ENCODE assay signal across 35 cellular contexts in genomic region chr13:27057817-27058216, GRCh38.
"Had no signal": no experiment of that assay in that cellular context is flagged by ENCODE, and none has a peak within 500 bp of the region (broad histone marks: within the 10 kb centered on the region; RNA-seq: fewer than 3 reads in every experiment).

No MANE protein-coding gene starts in this region.

- FAIRE-seq: endometrium, endothelial cell of umbilical vein had no signal

- H3K27ac ChIP-seq: ascending aorta, breast epithelium, cardiac muscle cell, colonic mucosa, epithelial cell of prostate, esophagus squamous epithelium, gastroesophageal sphincter had no signal

- H3K9me3 ChIP-seq: breast epithelium, colonic mucosa, esophagus squamous epithelium, gastroesophageal sphincter had no signal

- H3K36me3 ChIP-seq: breast epithelium, cardiac muscle cell, colonic mucosa, esophagus squamous epithelium, gastroesophageal sphincter had no signal

- H3K27me3 Mint-ChIP-seq: activated CD4-positive, alpha-beta memory T cell treated with anti-CD3 and anti-CD28 coated beads for 36 hours; activated CD4-positive, alpha-beta T cell treated with anti-CD3 and anti-CD28 coated beads for 36 hours; activated CD4-positive, alpha-beta T cell treated with anti-CD3 and anti-CD28 coated beads, Interleukin-2, amount 10 ng/mL, durations not matched to agents 24 days and 14 days; activated CD8-positive, alpha-beta memory T cell treated with anti-CD3 and anti-CD28 coated beads, Interleukin-2, amount 10 ng/mL, durations not matched to agents 7 days and 5 days; activated naive CD4-positive, alpha-beta T cell treated with anti-CD3 and anti-CD28 coated beads, Interleukin-2, amount 10 ng/mL, durations not matched to agents 7 days and 5 days; activated naive CD8-positive, alpha-beta T cell treated with anti-CD3 and anti-CD28 coated beads, Interleukin-2, amount 10 ng/mL, durations not matched to agents 7 days and 5 days; brain; T-helper 17 cell had no signal

- ATAC-seq: activated CD4-positive, alpha-beta T cell treated with anti-CD3 and anti-CD28 coated beads for 36 hours; activated CD8-positive, alpha-beta memory T cell treated with anti-CD3 and anti-CD28 coated beads, Interleukin-2, amount 10 ng/mL, durations not matched to agents 7 days and 5 days; activated CD8-positive, alpha-beta T cell treated with anti-CD3 and anti-CD28 coated beads, Interleukin-2, amount 10 ng/mL, durations not matched to agents 7 days and 5 days; activated naive CD4-positive, alpha-beta T cell treated with anti-CD3 and anti-CD28 coated beads, Interleukin-2, amount 50 U/mL, for 72 hours; gastroesophageal sphincter; T-helper 17 cell had no signal

- H3K27ac Mint-ChIP-seq: activated CD4-positive, alpha-beta memory T cell treated with anti-CD3 and anti-CD28 coated beads for 36 hours; activated CD4-positive, alpha-beta T cell treated with anti-CD3 and anti-CD28 coated beads for 36 hours; activated CD4-positive, alpha-beta T cell treated with anti-CD3 and anti-CD28 coated beads, Interleukin-2, amount 10 ng/mL, durations not matched to agents 24 days and 14 days; activated CD8-positive, alpha-beta memory T cell treated with anti-CD3 and anti-CD28 coated beads, Interleukin-2, amount 10 ng/mL, durations not matched to agents 7 days and 5 days; activated CD8-positive, alpha-beta T cell treated with anti-CD3 and anti-CD28 coated beads, Interleukin-2, amount 10 ng/mL, durations not matched to agents 7 days and 5 days; activated naive CD4-positive, alpha-beta T cell treated with anti-CD3 and anti-CD28 coated beads, Interleukin-2, amount 10 ng/mL, durations not matched to agents 7 days and 5 days; activated naive CD4-positive, alpha-beta T cell treated with anti-CD3 and anti-CD28 coated beads, Interleukin-2, amount 50 U/mL, for 72 hours; activated naive CD8-positive, alpha-beta T cell treated with anti-CD3 and anti-CD28 coated beads, Interleukin-2, amount 10 ng/mL, durations not matched to agents 7 days and 5 days; activated T-helper 1 cell treated with anti-CD3 and anti-CD28 coated beads, Interleukin-12 subunit alpha, Interleukin-12 subunit beta, Interleukin-2, Interleukin-4 antibody, amounts not matched to agents 30 ng/mL and 10 ng/mL and 1 ng/mL, durations not matched to agents 14 hours and 24 hours and 36 hours; brain; T-helper 17 cell; T-helper 2 cell treated with Interferon-gamma antibody and Interleukin-4, amounts not matched to agents 5 μg/mL and 100 μg/mL, for 36 hours had no signal

- H3K4me3 Mint-ChIP-seq: activated CD4-positive, alpha-beta memory T cell treated with anti-CD3 and anti-CD28 coated beads for 36 hours; activated CD4-positive, alpha-beta T cell treated with anti-CD3 and anti-CD28 coated beads for 36 hours; activated CD4-positive, alpha-beta T cell treated with anti-CD3 and anti-CD28 coated beads, Interleukin-2, amount 10 ng/mL, durations not matched to agents 24 days and 14 days; activated CD8-positive, alpha-beta memory T cell treated with anti-CD3 and anti-CD28 coated beads, Interleukin-2, amount 10 ng/mL, durations not matched to agents 7 days and 5 days; activated CD8-positive, alpha-beta T cell treated with anti-CD3 and anti-CD28 coated beads, Interleukin-2, amount 10 ng/mL, durations not matched to agents 7 days and 5 days; activated naive CD4-positive, alpha-beta T cell treated with anti-CD3 and anti-CD28 coated beads, Interleukin-2, amount 10 ng/mL, durations not matched to agents 7 days and 5 days; activated naive CD8-positive, alpha-beta T cell treated with anti-CD3 and anti-CD28 coated beads, Interleukin-2, amount 10 ng/mL, durations not matched to agents 7 days and 5 days; activated T-helper 1 cell treated with anti-CD3 and anti-CD28 coated beads, Interleukin-12 subunit alpha, Interleukin-12 subunit beta, Interleukin-2, Interleukin-4 antibody, amounts not matched to agents 30 ng/mL and 10 ng/mL and 1 ng/mL, durations not matched to agents 14 hours and 24 hours and 36 hours; brain; T-helper 17 cell; T-helper 2 cell treated with Interferon-gamma antibody and Interleukin-4, amounts not matched to agents 5 μg/mL and 100 μg/mL, for 36 hours had no signal

- H3K4me1 ChIP-seq: ascending aorta, breast epithelium, colonic mucosa had no signal

- DNase-seq: activated CD4-positive, alpha-beta memory T cell treated with anti-CD3 and anti-CD28 coated beads for 36 hours; activated CD4-positive, alpha-beta T cell treated with anti-CD3 and anti-CD28 coated beads for 36 hours; activated CD4-positive, alpha-beta T cell treated with anti-CD3 and anti-CD28 coated beads, Interleukin-2, amount 10 ng/mL, durations not matched to agents 24 days and 14 days; activated CD4-positive, CD25-positive, alpha-beta regulatory T cell; activated CD4-positive, CD25-positive, alpha-beta regulatory T cell treated with anti-CD3 and anti-CD28 coated beads, Interleukin-2, amount 50 U/mL, for 72 hours; activated CD8-positive, alpha-beta memory T cell treated with anti-CD3 and anti-CD28 coated beads, Interleukin-2, amount 10 ng/mL, durations not matched to agents 7 days and 5 days; activated CD8-positive, alpha-beta memory T cell treated with anti-CD3 and anti-CD28 coated beads, Interleukin-2, amount 50 U/mL, for 4 hours; activated CD8-positive, alpha-beta T cell treated with anti-CD3 and anti-CD28 coated beads, Interleukin-2, amount 10 ng/mL, durations not matched to agents 7 days and 5 days; activated gamma-delta T cell; activated naive CD4-positive, alpha-beta T cell; activated naive CD4-positive, alpha-beta T cell treated with anti-CD3 and anti-CD28 coated beads, Interleukin-2, amount 10 ng/mL, durations not matched to agents 7 days and 5 days; activated naive CD8-positive, alpha-beta T cell treated with anti-CD3 and anti-CD28 coated beads, Interleukin-2, amount 10 ng/mL, durations not matched to agents 7 days and 5 days; activated T-cell treated with anti-CD3 and anti-CD28 coated beads, Interleukin-2, amount 50 U/mL, for 1 hour; activated T-cell treated with anti-CD3 and anti-CD28 coated beads, Interleukin-2, amount 50 U/mL, for 48 hours; central memory CD4-positive, alpha-beta T cell; cerebellar nuclear complex; colonic mucosa; effector CD8-positive, alpha-beta T cell; esophagus squamous epithelium; foreskin melanocyte; head of caudate nucleus; T-helper 1 cell; T-helper 17 cell; T1000 had no signal

- H3K36me3 Mint-ChIP-seq: activated CD4-positive, alpha-beta memory T cell treated with anti-CD3 and anti-CD28 coated beads for 36 hours; activated naive CD4-positive, alpha-beta T cell treated with anti-CD3 and anti-CD28 coated beads, Interleukin-2, amount 10 ng/mL, durations not matched to agents 7 days and 5 days; activated naive CD4-positive, alpha-beta T cell treated with anti-CD3 and anti-CD28 coated beads, Interleukin-2, amount 50 U/mL, for 72 hours had no signal

- H3K4me3 ChIP-seq: ascending aorta, breast epithelium, cardiac muscle cell, colonic mucosa, esophagus squamous epithelium, gastroesophageal sphincter had no signal

- H3K9me3 Mint-ChIP-seq: activated CD4-positive, alpha-beta memory T cell treated with anti-CD3 and anti-CD28 coated beads for 36 hours; activated CD4-positive, alpha-beta T cell treated with anti-CD3 and anti-CD28 coated beads, Interleukin-2, amount 10 ng/mL, durations not matched to agents 24 days and 14 days; activated naive CD4-positive, alpha-beta T cell treated with anti-CD3 and anti-CD28 coated beads, Interleukin-2, amount 10 ng/mL, durations not matched to agents 7 days and 5 days; activated naive CD4-positive, alpha-beta T cell treated with anti-CD3 and anti-CD28 coated beads, Interleukin-2, amount 50 U/mL, for 72 hours; activated naive CD8-positive, alpha-beta T cell treated with anti-CD3 and anti-CD28 coated beads, Interleukin-2, amount 10 ng/mL, durations not matched to agents 7 days and 5 days; activated T-helper 1 cell treated with anti-CD3 and anti-CD28 coated beads, Interleukin-12 subunit alpha, Interleukin-12 subunit beta, Interleukin-2, Interleukin-4 antibody, amounts not matched to agents 30 ng/mL and 10 ng/mL and 1 ng/mL, durations not matched to agents 14 hours and 24 hours and 36 hours; T-helper 2 cell treated with Interferon-gamma antibody and Interleukin-4, amounts not matched to agents 5 μg/mL and 100 μg/mL, for 36 hours had no signal

- H3K27me3 ChIP-seq: ascending aorta, breast epithelium, cardiac muscle cell, colonic mucosa, esophagus squamous epithelium, gastroesophageal sphincter had no signal
